In genomic region chr12:2479866-2480510, GRCh38 we compare ENCODE assay signal across 2 cellular contexts.
TF ChIP-seq lines count a peak whose summit lies in the region.

No MANE protein-coding gene starts in this region.

TF ChIP-seq in liver, 16 proteins besides CTCF, POLR2A, EP300 and RAD21:
- TF ChIP-seq REST (IDR thresholded peaks at IDR 0.05) (no peak), TAF1 (conservative IDR thresholded peaks at IDR 0.05) (no peak), NR2F2 (IDR thresholded peaks at IDR 0.05) (peak; percentile 33), FOXA2 (IDR thresholded peaks at IDR 0.05) (no peak), RXRA (IDR thresholded peaks at IDR 0.05) (no peak), GABPA (IDR thresholded peaks at IDR 0.05 in 1 of 2, conservative IDR thresholded peaks at IDR 0.05 in 1 of 2) (no peak), SP1 (IDR thresholded peaks at IDR 0.05) (no peak), ATF3 (IDR thresholded peaks at IDR 0.05) (no peak), HNF4G (IDR thresholded peaks at IDR 0.05) (no peak), FOXA1 (IDR thresholded peaks at IDR 0.05) (no peak), ZBTB33 (IDR thresholded peaks at IDR 0.05) (no peak), YY1 (IDR thresholded peaks at IDR 0.05) (no peak), HNF4A (conservative IDR thresholded peaks at IDR 0.05) (no peak), MAX (IDR thresholded peaks at IDR 0.05) (peak; percentile 43), EGR1 (IDR thresholded peaks at IDR 0.05; ENCODE audit: low read depth in 2 of 2) (peak in 1 of 2 donors; percentile 22)

TF ChIP-seq in HepG2, 621 proteins besides CTCF, POLR2A, EP300 and RAD21 (continued from another document):
- TF ChIP-seq ZNF276 (CRISPR knock-in tag; IDR thresholded peaks at IDR 0.05; ENCODE audit: low read depth) (no peak), SIX1 (CRISPR knock-in tag; IDR thresholded peaks at IDR 0.05; ENCODE audit: borderline replicate concordance) (no peak), SNAPC5 (CRISPR knock-in tag; IDR thresholded peaks at IDR 0.05; ENCODE audit: borderline replicate concordance) (no peak), CREM (IDR thresholded peaks at IDR 0.05) (no peak), CREM (CRISPR knock-in tag; IDR thresholded peaks at IDR 0.05) (no peak), ZNF18 (CRISPR knock-in tag; IDR thresholded peaks at IDR 0.05; ENCODE audit: insufficient replicate concordance) (no peak), EEA1 (CRISPR knock-in tag; IDR thresholded peaks at IDR 0.05; ENCODE audit: borderline replicate concordance) (no peak), SKI (IDR thresholded peaks at IDR 0.05; ENCODE audit: partially characterized antibody) (no peak), RAD51 (IDR thresholded peaks at IDR 0.05; ENCODE audit: borderline replicate concordance) (no peak), EED (CRISPR knock-in tag; IDR thresholded peaks at IDR 0.05) (no peak), ZBTB38 (CRISPR knock-in tag; IDR thresholded peaks at IDR 0.05) (no peak), MLLT10 (CRISPR knock-in tag; IDR thresholded peaks at IDR 0.05) (no peak), ZNF557 (CRISPR knock-in tag; IDR thresholded peaks at IDR 0.05) (no peak), SRSF9 (IDR thresholded peaks at IDR 0.05; ENCODE audit: borderline replicate concordance, insufficient read depth, low read depth, low read length, poor library complexity, severe bottlenecking) (no peak)
